14 cellular contexts compared by ENCODE assay signal in genomic region chr12:106861984-106862894, GRCh38.
DNase-seq lines count a peak whose midpoint lies in the region; ATAC-seq, FAIRE-seq and TF ChIP-seq lines count a peak whose summit lies in the region.
"Had no signal": no experiment of that assay in that cellular context is flagged by ENCODE, and none has a peak within 500 bp of the region (broad histone marks: within the 10 kb centered on the region; RNA-seq: fewer than 3 reads in every experiment).

No MANE protein-coding gene starts in this region.

- no peaks in the 10 kb centered on the region for H3K9me2 ChIP-seq in hepatocyte (replicated peaks; ENCODE audit: insufficient read depth)

- peaks cover 12% of the 10 kb centered on the region for H3K4me1 Mint-ChIP-seq in astrocyte (ENCODE audit: low read depth, unreplicated experiment)
- H3K4me1 Mint-ChIP-seq: activated CD8-positive, alpha-beta memory T cell treated with anti-CD3 and anti-CD28 coated beads, Interleukin-2, amount 10 ng/mL, durations not matched to agents 7 days and 5 days; activated naive CD8-positive, alpha-beta T cell treated with anti-CD3 and anti-CD28 coated beads, Interleukin-2, amount 10 ng/mL, durations not matched to agents 7 days and 5 days; stimulated activated naive CD8-positive, alpha-beta T cell treated with anti-CD3 and anti-CD28 coated beads, Interleukin-15, amount 100 ng/mL, for 72 hours had no signal

- H4K20me1 ChIP-seq in astrocyte (ENCODE audit: insufficient read depth, low read length), result peaks cover 15% of the 10 kb centered on the region
- H4K20me1 ChIP-seq in hepatocyte (ENCODE audit: insufficient read depth, poor library complexity, severe bottlenecking), result no peaks in the 10 kb centered on the region

- intact Hi-C loops in head of caudate nucleus (cut with DNase I), result no loop called here
- intact Hi-C loops in cardiac septum (cut with DNase I), result no loop called here

- no peak for ATAC-seq in HG02852 (IDR thresholded peaks at IDR 0.05; ENCODE audit: unreplicated experiment)
- ATAC-seq: activated CD8-positive, alpha-beta memory T cell treated with anti-CD3 and anti-CD28 coated beads, Interleukin-2, amount 10 ng/mL, durations not matched to agents 7 days and 5 days; mucosa of descending colon; stimulated activated naive CD8-positive, alpha-beta T cell treated with anti-CD3 and anti-CD28 coated beads, Interleukin-15, amount 100 ng/mL, for 72 hours had no signal

- H3K4me1 ChIP-seq in HEK293 (ENCODE audit: control insufficient read depth, insufficient read depth, low read length), result no peaks in the 10 kb centered on the region; the same call in 1 of the 2 replicates
- peaks cover 5% of the 10 kb centered on the region for H3K4me1 ChIP-seq in astrocyte (ENCODE audit: insufficient read depth, low read length)
- H3K4me1 ChIP-seq in hepatocyte (ENCODE audit: insufficient read depth), result peaks cover 5% of the 10 kb centered on the region

- H3K79me2 ChIP-seq in astrocyte (ENCODE audit: insufficient read depth, low read length), result no peaks in the 10 kb centered on the region
- no peaks in the 10 kb centered on the region for H3K79me2 ChIP-seq in hepatocyte

- 87% methylated on average over 3 of the region's 3 CpGs for WGBS in hepatocyte (ENCODE audit: low lambda C conversion rate, missing lambda C conversion rate)

- no peak overlapping the region for H3K27ac Mint-ChIP-seq in astrocyte (ENCODE audit: unreplicated experiment)
- H3K27ac Mint-ChIP-seq: activated CD8-positive, alpha-beta memory T cell treated with anti-CD3 and anti-CD28 coated beads, Interleukin-2, amount 10 ng/mL, durations not matched to agents 7 days and 5 days; activated naive CD8-positive, alpha-beta T cell treated with anti-CD3 and anti-CD28 coated beads, Interleukin-2, amount 10 ng/mL, durations not matched to agents 7 days and 5 days; stimulated activated naive CD8-positive, alpha-beta T cell treated with anti-CD3 and anti-CD28 coated beads, Interleukin-15, amount 100 ng/mL, for 72 hours had no signal

- no peaks in the 10 kb centered on the region for H3K9me3 Mint-ChIP-seq in astrocyte (ENCODE audit: unreplicated experiment)
- H3K9me3 Mint-ChIP-seq: activated naive CD8-positive, alpha-beta T cell treated with anti-CD3 and anti-CD28 coated beads, Interleukin-2, amount 10 ng/mL, durations not matched to agents 7 days and 5 days; stimulated activated naive CD8-positive, alpha-beta T cell treated with anti-CD3 and anti-CD28 coated beads, Interleukin-15, amount 100 ng/mL, for 72 hours had no signal

- peaks cover 11% of the 10 kb centered on the region for H3K36me3 Mint-ChIP-seq in astrocyte (ENCODE audit: low read depth, unreplicated experiment)

- H3K4me2 ChIP-seq in astrocyte (ENCODE audit: low read length), result peak overlapping the region; percentile 14
- H3K4me2 ChIP-seq in hepatocyte, result no peak overlapping the region

- H3K27ac ChIP-seq in HEK293 (ENCODE audit: extremely low read depth, low read depth, low read length), result no peak overlapping the region
- H3K27ac ChIP-seq in astrocyte (ENCODE audit: low read depth, low read length), result no peak overlapping the region
- peak overlapping the region; percentile 76 for H3K27ac ChIP-seq in hepatocyte

- H3K27me3 ChIP-seq in astrocyte (ENCODE audit: insufficient read depth, low read length), result no peaks in the 10 kb centered on the region
- H3K27me3 ChIP-seq in hepatocyte, result no peaks in the 10 kb centered on the region

- H3K9me3 ChIP-seq in HEK293 (ENCODE audit: control insufficient read depth, insufficient read depth, low read depth, low read length) (no peaks in the 10 kb centered on the region), astrocyte (ENCODE audit: insufficient read depth, low read depth, low read length) (no peaks in the 10 kb centered on the region), hepatocyte (ENCODE audit: low read depth) (no peaks in the 10 kb centered on the region)
- H3K9me3 ChIP-seq: mucosa of descending colon had no signal

- H3K4me3 Mint-ChIP-seq in astrocyte (ENCODE audit: unreplicated experiment), result no peak overlapping the region
- H3K4me3 Mint-ChIP-seq: activated CD8-positive, alpha-beta memory T cell treated with anti-CD3 and anti-CD28 coated beads, Interleukin-2, amount 10 ng/mL, durations not matched to agents 7 days and 5 days; activated naive CD8-positive, alpha-beta T cell treated with anti-CD3 and anti-CD28 coated beads, Interleukin-2, amount 10 ng/mL, durations not matched to agents 7 days and 5 days; stimulated activated naive CD8-positive, alpha-beta T cell treated with anti-CD3 and anti-CD28 coated beads, Interleukin-15, amount 100 ng/mL, for 72 hours had no signal

- CTCF ChIA-PET in HEK293 (lab: Yijun Ruan, JAX), result interaction anchor here (0.6 to 0.7 kb wide), 2 partner anchors 322 to 959 kb away, joined by 3 read pairs; no protein-coding TSS in a partner anchor

- DNase-seq in AG09309 (ENCODE audit: low read depth), result peak; percentile 64
- DNase-seq in astrocyte (ENCODE audit: low read depth), result peak; percentile 67
- DNase-seq in hepatocyte (ENCODE audit: low spot score), result peak; percentile 34
- DNase-seq in head of caudate nucleus, result no peak
- DNase-seq in cerebellum (ENCODE audit: low spot score), result no peak
- DNase-seq in cardiac septum (ENCODE audit: low spot score), result no peak
- DNase-seq: activated CD8-positive, alpha-beta memory T cell treated with anti-CD3 and anti-CD28 coated beads, Interleukin-2, amount 10 ng/mL, durations not matched to agents 7 days and 5 days; activated naive CD8-positive, alpha-beta T cell treated with anti-CD3 and anti-CD28 coated beads, Interleukin-2, amount 10 ng/mL, durations not matched to agents 7 days and 5 days; mucosa of descending colon; stimulated activated naive CD8-positive, alpha-beta T cell treated with anti-CD3 and anti-CD28 coated beads, Interleukin-15, amount 100 ng/mL, for 72 hours had no signal

- H3K4me3 ChIP-seq in AG09309 (ENCODE audit: control insufficient read depth, low read depth, low read length) (no peak overlapping the region), HEK293 (ENCODE audit: low read depth, low read length) (no peak overlapping the region), astrocyte (ENCODE audit: insufficient read depth, low read depth, low read length) (no peak overlapping the region), hepatocyte (no peak overlapping the region)
- H3K4me3 ChIP-seq: mucosa of descending colon had no signal

- H3K36me3 ChIP-seq in HEK293 (ENCODE audit: control insufficient read depth in 2 of 2, insufficient read depth in 1 of 2, low read length in 2 of 2) (peaks cover 0 to 21% of the 10 kb centered on the region in 2 experiments; a peak in 1 of 3 replicates), astrocyte (ENCODE audit: insufficient read depth, low read length) (peaks cover 4% of the 10 kb centered on the region), hepatocyte (replicated peaks; ENCODE audit: insufficient read depth, low read depth) (no peaks in the 10 kb centered on the region)

- TF ChIP-seq CTCF in AG09309 (IDR thresholded peaks at IDR 0.05; ENCODE audit: control insufficient read depth, insufficient read depth, low read depth, low read length, missing control alignments) (no peak), HEK293 (tag by site-specific recombination; IDR thresholded peaks at IDR 0.05) (no peak), astrocyte (IDR thresholded peaks at IDR 0.05; ENCODE audit: insufficient read depth, low read depth, low read length) (no peak), hepatocyte (IDR thresholded peaks at IDR 0.05; ENCODE audit: poor library complexity) (no peak)

- no peak overlapping the region for H2AFZ ChIP-seq in astrocyte (ENCODE audit: low read depth, low read length)
- H2AFZ ChIP-seq in hepatocyte, result no peak overlapping the region

- H3K27me3 Mint-ChIP-seq in astrocyte (ENCODE audit: low read depth, unreplicated experiment), result no peaks in the 10 kb centered on the region
- H3K27me3 Mint-ChIP-seq: activated CD8-positive, alpha-beta memory T cell treated with anti-CD3 and anti-CD28 coated beads, Interleukin-2, amount 10 ng/mL, durations not matched to agents 7 days and 5 days; activated naive CD8-positive, alpha-beta T cell treated with anti-CD3 and anti-CD28 coated beads, Interleukin-2, amount 10 ng/mL, durations not matched to agents 7 days and 5 days; stimulated activated naive CD8-positive, alpha-beta T cell treated with anti-CD3 and anti-CD28 coated beads, Interleukin-15, amount 100 ng/mL, for 72 hours had no signal

- POLR2A ChIA-PET in HEK293 (lab: Yijun Ruan, JAX), result no interaction called here

- no peak overlapping the region for H3K9ac ChIP-seq in astrocyte (ENCODE audit: low read length)

- peak; percentile 26 for FAIRE-seq in astrocyte (lab: Jason Lieb, UNC)
- FAIRE-seq: GM12891, H1 had no signal

TF ChIP-seq in HEK293, 187 proteins besides CTCF, POLR2A, EP300 and RAD21 (continues in another document):
- TF ChIP-seq, protein P1, sequence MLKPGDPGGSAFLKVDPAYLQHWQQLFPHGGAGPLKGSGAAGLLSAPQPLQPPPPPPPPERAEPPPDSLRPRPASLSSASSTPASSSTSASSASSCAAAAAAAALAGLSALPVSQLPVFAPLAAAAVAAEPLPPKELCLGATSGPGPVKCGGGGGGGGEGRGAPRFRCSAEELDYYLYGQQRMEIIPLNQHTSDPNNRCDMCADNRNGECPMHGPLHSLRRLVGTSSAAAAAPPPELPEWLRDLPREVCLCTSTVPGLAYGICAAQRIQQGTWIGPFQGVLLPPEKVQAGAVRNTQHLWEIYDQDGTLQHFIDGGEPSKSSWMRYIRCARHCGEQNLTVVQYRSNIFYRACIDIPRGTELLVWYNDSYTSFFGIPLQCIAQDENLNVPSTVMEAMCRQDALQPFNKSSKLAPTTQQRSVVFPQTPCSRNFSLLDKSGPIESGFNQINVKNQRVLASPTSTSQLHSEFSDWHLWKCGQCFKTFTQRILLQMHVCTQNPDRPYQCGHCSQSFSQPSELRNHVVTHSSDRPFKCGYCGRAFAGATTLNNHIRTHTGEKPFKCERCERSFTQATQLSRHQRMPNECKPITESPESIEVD (tag by site-specific recombination; IDR thresholded peaks at IDR 0.05), result peak; percentile 51
- no peak for TF ChIP-seq IKZF3 (tag by site-specific recombination; IDR thresholded peaks at IDR 0.05)
- no peak for TF ChIP-seq ZNF404 (tag by site-specific recombination; IDR thresholded peaks at IDR 0.05)
- no peak for TF ChIP-seq ZNF624 (tag by site-specific recombination; IDR thresholded peaks at IDR 0.05)
- TF ChIP-seq ZNF37A (tag by site-specific recombination; IDR thresholded peaks at IDR 0.05), result no peak
- no peak for TF ChIP-seq ZNF623 (tag by site-specific recombination; IDR thresholded peaks at IDR 0.05)

Comparison
In these comparisons a context has a peak if more than half of its experiments do, and no peak if none do; other contexts are left out.
1. DNase-seq: peak in AG09309 (single experiment), astrocyte (single experiment) and hepatocyte (single experiment); none in head of caudate nucleus (0 of 42), cerebellum (single experiment) and cardiac septum (single experiment).